In the genomic region with DNA sequence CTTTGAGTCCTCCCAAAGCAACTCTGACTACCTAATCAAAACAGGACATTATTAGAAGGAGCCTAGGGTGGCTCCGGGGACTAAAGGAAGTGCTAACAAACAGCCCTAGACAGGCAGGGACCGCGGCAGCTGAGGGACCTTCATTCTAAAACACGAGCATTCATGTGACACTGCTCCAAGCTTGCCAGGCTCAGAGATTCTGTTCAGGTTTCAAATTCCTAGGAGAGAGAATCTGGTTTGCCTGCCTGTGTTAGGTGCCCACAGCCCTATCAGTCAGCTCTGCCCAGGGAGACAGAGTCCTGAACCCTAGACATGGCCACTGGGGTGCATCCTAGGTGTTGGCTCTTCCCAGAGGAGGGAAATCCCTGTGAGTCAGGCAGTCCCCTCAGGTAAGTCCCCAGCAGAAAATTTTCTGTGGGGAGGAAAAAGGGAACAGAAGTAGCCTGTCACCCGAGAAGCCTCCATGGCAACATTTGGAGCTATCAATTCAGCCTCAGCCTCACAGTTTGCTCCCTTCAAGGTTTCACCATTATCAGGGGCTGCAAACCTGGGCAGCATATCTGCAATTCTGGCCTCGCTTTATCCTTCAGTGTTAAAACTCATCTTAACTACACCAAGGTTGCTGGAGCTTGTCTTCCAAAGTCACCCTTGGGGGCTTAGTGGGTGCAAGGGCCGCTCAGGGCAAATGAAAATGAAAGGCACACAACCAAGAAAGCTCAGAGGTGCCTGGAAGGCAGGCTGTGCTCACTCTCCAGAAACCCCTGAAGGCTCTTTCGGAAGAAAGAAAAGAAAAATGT, we compare ENCODE assay signal across 1 cellular context.
TF ChIP-seq lines count a peak whose summit lies in the region.

No MANE protein-coding gene starts in this region.

TF ChIP-seq in GM23338, 12 proteins besides CTCF, POLR2A, EP300 and RAD21 (continued from another document):
- TF ChIP-seq, protein P1, sequence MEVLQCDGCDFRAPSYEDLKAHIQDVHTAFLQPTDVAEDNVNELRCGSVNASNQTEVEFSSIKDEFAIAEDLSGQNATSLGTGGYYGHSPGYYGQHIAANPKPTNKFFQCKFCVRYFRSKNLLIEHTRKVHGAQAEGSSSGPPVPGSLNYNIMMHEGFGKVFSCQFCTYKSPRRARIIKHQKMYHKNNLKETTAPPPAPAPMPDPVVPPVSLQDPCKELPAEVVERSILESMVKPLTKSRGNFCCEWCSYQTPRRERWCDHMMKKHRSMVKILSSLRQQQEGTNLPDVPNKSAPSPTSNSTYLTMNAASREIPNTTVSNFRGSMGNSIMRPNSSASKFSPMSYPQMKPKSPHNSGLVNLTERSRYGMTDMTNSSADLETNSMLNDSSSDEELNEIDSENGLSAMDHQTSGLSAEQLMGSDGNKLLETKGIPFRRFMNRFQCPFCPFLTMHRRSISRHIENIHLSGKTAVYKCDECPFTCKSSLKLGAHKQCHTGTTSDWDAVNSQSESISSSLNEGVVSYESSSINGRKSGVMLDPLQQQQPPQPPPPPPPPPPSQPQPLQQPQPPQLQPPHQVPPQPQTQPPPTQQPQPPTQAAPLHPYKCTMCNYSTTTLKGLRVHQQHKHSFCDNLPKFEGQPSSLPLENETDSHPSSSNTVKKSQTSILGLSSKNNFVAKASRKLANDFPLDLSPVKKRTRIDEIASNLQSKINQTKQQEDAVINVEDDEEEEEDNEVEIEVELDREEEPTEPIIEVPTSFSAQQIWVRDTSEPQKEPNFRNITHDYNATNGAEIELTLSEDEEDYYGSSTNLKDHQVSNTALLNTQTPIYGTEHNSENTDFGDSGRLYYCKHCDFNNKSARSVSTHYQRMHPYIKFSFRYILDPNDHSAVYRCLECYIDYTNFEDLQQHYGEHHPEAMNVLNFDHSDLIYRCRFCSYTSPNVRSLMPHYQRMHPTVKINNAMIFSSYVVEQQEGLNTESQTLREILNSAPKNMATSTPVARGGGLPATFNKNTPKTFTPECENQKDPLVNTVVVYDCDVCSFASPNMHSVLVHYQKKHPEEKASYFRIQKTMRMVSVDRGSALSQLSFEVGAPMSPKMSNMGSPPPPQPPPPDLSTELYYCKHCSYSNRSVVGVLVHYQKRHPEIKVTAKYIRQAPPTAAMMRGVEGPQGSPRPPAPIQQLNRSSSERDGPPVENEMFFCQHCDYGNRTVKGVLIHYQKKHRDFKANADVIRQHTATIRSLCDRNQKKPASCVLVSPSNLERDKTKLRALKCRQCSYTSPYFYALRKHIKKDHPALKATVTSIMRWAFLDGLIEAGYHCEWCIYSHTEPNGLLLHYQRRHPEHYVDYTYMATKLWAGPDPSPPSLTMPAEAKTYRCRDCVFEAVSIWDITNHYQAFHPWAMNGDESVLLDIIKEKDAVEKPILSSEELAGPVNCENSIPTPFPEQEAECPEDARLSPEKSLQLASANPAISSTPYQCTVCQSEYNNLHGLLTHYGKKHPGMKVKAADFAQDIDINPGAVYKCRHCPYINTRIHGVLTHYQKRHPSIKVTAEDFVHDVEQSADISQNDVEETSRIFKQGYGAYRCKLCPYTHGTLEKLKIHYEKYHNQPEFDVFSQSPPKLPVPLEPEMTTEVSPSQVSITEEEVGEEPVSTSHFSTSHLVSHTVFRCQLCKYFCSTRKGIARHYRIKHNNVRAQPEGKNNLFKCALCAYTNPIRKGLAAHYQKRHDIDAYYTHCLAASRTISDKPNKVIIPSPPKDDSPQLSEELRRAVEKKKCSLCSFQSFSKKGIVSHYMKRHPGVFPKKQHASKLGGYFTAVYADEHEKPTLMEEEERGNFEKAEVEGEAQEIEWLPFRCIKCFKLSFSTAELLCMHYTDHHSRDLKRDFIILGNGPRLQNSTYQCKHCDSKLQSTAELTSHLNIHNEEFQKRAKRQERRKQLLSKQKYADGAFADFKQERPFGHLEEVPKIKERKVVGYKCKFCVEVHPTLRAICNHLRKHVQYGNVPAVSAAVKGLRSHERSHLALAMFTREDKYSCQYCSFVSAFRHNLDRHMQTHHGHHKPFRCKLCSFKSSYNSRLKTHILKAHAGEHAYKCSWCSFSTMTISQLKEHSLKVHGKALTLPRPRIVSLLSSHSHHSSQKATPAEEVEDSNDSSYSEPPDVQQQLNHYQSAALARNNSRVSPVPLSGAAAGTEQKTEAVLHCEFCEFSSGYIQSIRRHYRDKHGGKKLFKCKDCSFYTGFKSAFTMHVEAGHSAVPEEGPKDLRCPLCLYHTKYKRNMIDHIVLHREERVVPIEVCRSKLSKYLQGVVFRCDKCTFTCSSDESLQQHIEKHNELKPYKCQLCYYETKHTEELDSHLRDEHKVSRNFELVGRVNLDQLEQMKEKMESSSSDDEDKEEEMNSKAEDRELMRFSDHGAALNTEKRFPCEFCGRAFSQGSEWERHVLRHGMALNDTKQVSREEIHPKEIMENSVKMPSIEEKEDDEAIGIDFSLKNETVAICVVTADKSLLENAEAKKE (CRISPR knock-in tag; IDR thresholded peaks at IDR 0.05) = no peak
- no peak for TF ChIP-seq EZH2 (IDR thresholded peaks at IDR 0.05; ENCODE audit: low read depth, unreplicated experiment)
- no peak for TF ChIP-seq ZNF331 (CRISPR knock-in tag; IDR thresholded peaks at IDR 0.05; ENCODE audit: low read depth)
- no peak for TF ChIP-seq NANOG (IDR thresholded peaks at IDR 0.05; ENCODE audit: borderline replicate concordance)
- no peak for TF ChIP-seq ZNF114 (CRISPR knock-in tag; IDR thresholded peaks at IDR 0.05)
- TF ChIP-seq CREB1 (CRISPR knock-in tag; IDR thresholded peaks at IDR 0.05; ENCODE audit: low read depth) = no peak
- TF ChIP-seq EZH2phosphoT487 (IDR thresholded peaks at IDR 0.05; ENCODE audit: unreplicated experiment) = no peak
